In genomic region chr9:23615569-23615968, GRCh38 we compare ENCODE assay signal across 27 cellular contexts.
"Had no signal": no experiment of that assay in that cellular context is flagged by ENCODE, and none has a peak within 500 bp of the region (broad histone marks: within the 10 kb centered on the region; RNA-seq: fewer than 3 reads in every experiment).

No MANE protein-coding gene starts in this region.

- H3K27ac ChIP-seq: PC-9, Peyer's patch, SJSA1, SK-N-MC had no signal

- H2AFZ ChIP-seq: PC-9 had no signal

- DNase-seq: KBM-7; MG63; NCI-H1092; NCI-H1105 treated with DMSO at 0.1 percent for 48 hours; NCI-H1417 treated with DMSO at 0.1 percent for 48 hours; NCI-H146; NCI-H1694 treated with DMSO at 0.1 percent for 48 hours; NCI-H2029; NCI-H2081 treated with DMSO at 0.1 percent for 48 hours; NCI-H2171; NCI-H226; NCI-H446; NCI-H510A; NCI-H524 treated with DMSO at 0.1 percent for 48 hours; NCI-H69; NCI-H774; NK-92 treated with Interleukin-12 subunit alpha and Interleukin-12 subunit beta, amount 100 ng/mL, for 24 hours; PC-9; Peyer's patch; Right ventricle myocardium superior; RPMI8226; SIG-M5; SW 1271; T-cell had no signal

- H3K4me2 ChIP-seq: PC-9 had no signal

- ATAC-seq: T-cell had no signal

- H3K9me3 ChIP-seq: MG63, Peyer's patch, SJSA1 had no signal

- H3K4me1 ChIP-seq: Peyer's patch, SJSA1 had no signal

- H3K27me3 ChIP-seq: MG63, Peyer's patch, SJSA1 had no signal

- H3K36me3 ChIP-seq: MG63, Peyer's patch, SJSA1 had no signal

- H3K4me3 ChIP-seq: MG63, PC-9, Peyer's patch, SJSA1, SK-N-MC had no signal

- FAIRE-seq: HTR-8/SVneo had no signal
